Comparison of ENCODE assay signal across 16 cellular contexts in genomic region chr7:36265720-36266119, GRCh38.
DNase-seq lines count a peak whose midpoint lies in the region; ATAC-seq and TF ChIP-seq lines count a peak whose summit lies in the region.
"Had no signal": no experiment of that assay in that cellular context is flagged by ENCODE, and none has a peak within 500 bp of the region (broad histone marks: within the 10 kb centered on the region; RNA-seq: fewer than 3 reads in every experiment).

No MANE protein-coding gene starts in this region.

- H3K27me3 Mint-ChIP-seq in activated T-cell treated with anti-CD3 and anti-CD28 coated beads, Interleukin-2, amount 50 U/mL, for 24 hours, result no peaks in the 10 kb centered on the region
- H3K27me3 Mint-ChIP-seq: activated naive CD8-positive, alpha-beta T cell had no signal

- no peak for TF ChIP-seq POLR2A in heart left ventricle (IDR thresholded peaks at IDR 0.05)

- DNase-seq in AG10803 (ENCODE audit: low read depth) (peak; percentile 52), NOMO-1 (lab: John Stamatoyannopoulos, UW; ENCODE audit: unreplicated experiment in 2 of 2) (peak; percentile 60 to 71), heart left ventricle (peak in 2 of 5 donors; percentile 43 to 57), trophoblast cell (no peak), kidney glomerular epithelial cell (lab: John Stamatoyannopoulos, UW) (no peak), NCI-H1930 (lab: John Stamatoyannopoulos, UW) (no peak), omental fat pad (ENCODE audit: low spot score) (no peak)
- DNase-seq in activated T-cell treated with anti-CD3 and anti-CD28 coated beads, Interleukin-2, amount 50 U/mL, for 24 hours, result no peak
- DNase-seq: activated CD8-positive, alpha-beta memory T cell treated with anti-CD3 and anti-CD28 coated beads for 24 hours; cortex of kidney; foreskin keratinocyte; NCI-H1436; NK-92 treated with Interleukin-12 subunit alpha and Interleukin-12 subunit beta, amount 100 ng/mL, for 24 hours; T1000; testis had no signal

- no peaks in the 10 kb centered on the region for H3K79me2 ChIP-seq in trophoblast cell (ENCODE audit: control insufficient read depth, insufficient read depth, low read length, poor library complexity)

- no peak overlapping the region for H3K9ac ChIP-seq in trophoblast cell (ENCODE audit: low read length)

- TF ChIP-seq CTCF in AG10803 (conservative IDR thresholded peaks at IDR 0.05; ENCODE audit: low read length) (no peak), heart left ventricle (IDR thresholded peaks at IDR 0.05) (no peak), omental fat pad (IDR thresholded peaks at IDR 0.05) (no peak)

- H3K4me1 Mint-ChIP-seq in activated T-cell treated with anti-CD3 and anti-CD28 coated beads, Interleukin-2, amount 50 U/mL, for 24 hours (ENCODE audit: low read depth), result peaks cover 24% of the 10 kb centered on the region

- H4K8ac ChIP-seq in trophoblast cell (ENCODE audit: low read depth, low read length), result no peak overlapping the region

- H3K9me3 Mint-ChIP-seq in activated T-cell treated with anti-CD3 and anti-CD28 coated beads, Interleukin-2, amount 50 U/mL, for 24 hours, result no peaks in the 10 kb centered on the region

- peak in 3 of 4 donors; percentile 49 to 62 (median 60) for ATAC-seq in heart left ventricle
- ATAC-seq in omental fat pad (ENCODE audit: low FRiP score), result no peak
- ATAC-seq: foreskin keratinocyte had no signal

- no peak overlapping the region for H3K27ac Mint-ChIP-seq in activated T-cell treated with anti-CD3 and anti-CD28 coated beads, Interleukin-2, amount 50 U/mL, for 24 hours
- H3K27ac Mint-ChIP-seq: activated naive CD8-positive, alpha-beta T cell had no signal

- H3K23ac ChIP-seq in trophoblast cell (ENCODE audit: low read length), result no peak overlapping the region

- intact Hi-C loops in heart left ventricle (cut with DNase I), result no loop called here

- H3K36me3 Mint-ChIP-seq in activated T-cell treated with anti-CD3 and anti-CD28 coated beads, Interleukin-2, amount 50 U/mL, for 24 hours (ENCODE audit: low read depth), result no peaks in the 10 kb centered on the region

- H2BK5ac ChIP-seq in trophoblast cell (ENCODE audit: low read depth, low read length, poor library complexity), result no peak overlapping the region

- no peak overlapping the region for H3K4me2 ChIP-seq in trophoblast cell (ENCODE audit: low read length)

- H3K27me3 ChIP-seq in heart left ventricle, result no peaks in the 10 kb centered on the region
- H3K27me3 ChIP-seq in trophoblast cell (ENCODE audit: insufficient read depth, low read length), result no peaks in the 10 kb centered on the region
- H3K27me3 ChIP-seq: foreskin keratinocyte, testis had no signal

- peak overlapping the region in 5 of 12 donors; percentile 1 to 87 (median 27) for H3K27ac ChIP-seq in heart left ventricle
- no peak overlapping the region for H3K27ac ChIP-seq in trophoblast cell (ENCODE audit: low read depth, low read length)
- H3K27ac ChIP-seq: foreskin keratinocyte, testis had no signal

- H3K9me3 ChIP-seq in heart left ventricle, result no peaks in the 10 kb centered on the region
- H3K9me3 ChIP-seq in trophoblast cell (ENCODE audit: insufficient read depth, low read depth, low read length), result no peaks in the 10 kb centered on the region
- H3K9me3 ChIP-seq: testis had no signal

- H2BK12ac ChIP-seq in trophoblast cell (ENCODE audit: low read length), result no peak overlapping the region

- 91 to 96% (median 92%) methylated on average over 5 of the region's 5 CpGs for WGBS in heart left ventricle, 4 donors
- WGBS in trophoblast cell (ENCODE audit: extremely low coverage, insufficient coverage, insufficient read length), result no CpG with 5 or more reads among the region's 5 CpGs

- H3K36me3 ChIP-seq in heart left ventricle (no peaks in the 10 kb centered on the region), trophoblast cell (ENCODE audit: control insufficient read depth in 1 of 2, insufficient read depth in 2 of 2, low read length in 2 of 2) (no peaks in the 10 kb centered on the region)

- no peaks in the 10 kb centered on the region for H3K79me1 ChIP-seq in trophoblast cell (ENCODE audit: low read length)

- peaks cover 0 to 54% (median 28%) of the 10 kb centered on the region in 12 donors for H3K4me1 ChIP-seq in heart left ventricle
- H3K4me1 ChIP-seq in trophoblast cell (ENCODE audit: control insufficient read depth in 1 of 2, insufficient read depth in 2 of 2, low read length in 2 of 2), result peaks cover 3 to 5% of the 10 kb centered on the region in 2 experiments
- H3K4me1 ChIP-seq: foreskin keratinocyte, testis had no signal

- no peak overlapping the region for H2BK120ac ChIP-seq in trophoblast cell (ENCODE audit: insufficient read depth, low read length, poor library complexity)

- no peak overlapping the region for H3K4me3 Mint-ChIP-seq in activated T-cell treated with anti-CD3 and anti-CD28 coated beads, Interleukin-2, amount 50 U/mL, for 24 hours
- H3K4me3 Mint-ChIP-seq: activated naive CD8-positive, alpha-beta T cell had no signal

- H3K18ac ChIP-seq in trophoblast cell (ENCODE audit: low read length), result no peak overlapping the region

- no peak overlapping the region for H4K12ac ChIP-seq in trophoblast cell (ENCODE audit: low read depth, low read length)

- H3K4ac ChIP-seq in trophoblast cell (ENCODE audit: low read depth, low read length), result no peak overlapping the region

- H3K4me3 ChIP-seq in AG10803 (ENCODE audit: low read length) (no peak overlapping the region), heart left ventricle (no peak overlapping the region), trophoblast cell (ENCODE audit: low read depth, low read length) (no peak overlapping the region)
- H3K4me3 ChIP-seq: testis had no signal

- H3K14ac ChIP-seq in trophoblast cell (ENCODE audit: low read length), result peak overlapping the region; percentile 18

- no peak overlapping the region for H2AFZ ChIP-seq in trophoblast cell (ENCODE audit: insufficient read depth, low read length, poor library complexity)

- peak overlapping the region; percentile 40 for H2AK5ac ChIP-seq in trophoblast cell (ENCODE audit: low read length)

- H4K91ac ChIP-seq in trophoblast cell (ENCODE audit: low read depth, low read length), result no peak overlapping the region

Comparison
In these comparisons a context has a peak if more than half of its experiments do, and no peak if none do; other contexts are left out.
1. DNase-seq: peak in AG10803 (single experiment) and NOMO-1 (2 of 2); none in trophoblast cell (0 of 2), activated T-cell treated with anti-CD3 and anti-CD28 coated beads, Interleukin-2, amount 50 U/mL, for 24 hours (single experiment), kidney glomerular epithelial cell (single experiment), NCI-H1930 (0 of 2) and omental fat pad (single experiment).